In the genomic region with DNA sequence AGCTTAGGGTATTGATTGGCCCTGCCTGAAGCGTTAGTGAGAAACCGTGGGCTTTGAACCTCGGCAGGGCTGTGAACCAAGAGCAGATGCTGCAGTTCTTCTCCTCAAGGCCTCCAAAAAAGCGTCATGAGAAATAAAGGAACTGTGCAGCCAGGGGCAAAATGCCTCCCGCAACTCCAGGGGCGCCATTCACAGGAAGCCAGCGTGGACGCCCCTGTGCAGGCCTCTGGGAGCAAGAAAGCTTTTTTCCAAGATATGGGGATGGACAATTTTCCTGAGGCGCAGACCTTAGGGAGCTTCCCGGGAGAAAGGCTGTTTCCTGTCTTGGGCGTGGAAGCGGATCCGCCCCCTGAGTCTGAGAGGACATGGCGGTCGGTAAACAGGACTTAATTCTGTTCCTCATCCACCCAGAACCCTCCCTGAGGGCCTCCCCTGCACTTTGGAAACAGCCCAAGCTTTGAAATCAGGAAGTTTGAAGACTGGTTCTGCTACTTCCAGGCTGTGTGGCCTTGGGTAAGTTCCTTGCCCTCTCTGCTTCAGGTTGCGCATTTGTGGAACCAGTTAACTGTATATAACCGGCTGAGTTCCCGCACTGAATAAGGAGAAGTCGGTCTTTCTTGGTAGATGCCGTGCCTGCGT, we compare ENCODE assay signal across 17 cellular contexts. TPM values are rescaled to one million over a fixed set of nuclear protein-coding genes. Genes with fewer than 3 reads are reported as not detected.
DNase-seq lines count a peak whose midpoint lies in the region; ATAC-seq, FAIRE-seq and TF ChIP-seq lines count a peak whose summit lies in the region.
"Had no signal": no experiment of that assay in that cellular context is flagged by ENCODE, and none has a peak within 500 bp of the region (broad histone marks: within the 10 kb centered on the region; RNA-seq: fewer than 3 reads in every experiment).

No MANE protein-coding gene starts in this region.

- H3K9ac ChIP-seq in endothelial cell of umbilical vein (replicated peaks; ENCODE audit: extremely low read depth, insufficient read depth, low read length) = peak overlapping the region; percentile 22

- dilution Hi-C loops in endothelial cell of umbilical vein (cut with MboI; ENCODE audit: extremely low pct_ligation_motif_present, low sequenced_read_pairs) = no loop called here

- H3K27me3 Mint-ChIP-seq in osteocyte (ENCODE audit: unreplicated experiment) (no peaks in the 10 kb centered on the region), natural killer cell (ENCODE audit: low read depth in 2 of 2) (peaks cover 0 to 5% of the 10 kb centered on the region in 2 donors)

- H3K4me1 Mint-ChIP-seq in osteocyte (ENCODE audit: unreplicated experiment) (peaks cover 45% of the 10 kb centered on the region), natural killer cell (peaks cover 0 to 5% of the 10 kb centered on the region in 2 donors)

- H3K4me2 ChIP-seq in endothelial cell of umbilical vein (ENCODE audit: insufficient read depth, low read length) = no peak overlapping the region

- no peak for TF ChIP-seq CTCF in A673 (conservative IDR thresholded peaks at IDR 0.05; ENCODE audit: low read depth, low read length)
- no peak for TF ChIP-seq CTCF in endothelial cell of umbilical vein (IDR thresholded peaks at IDR 0.05; ENCODE audit: extremely low read depth in 1 of 2, insufficient read depth in 1 of 2, low read depth in 1 of 2, low read length in 2 of 2)
- TF ChIP-seq CTCF in osteocyte (IDR thresholded peaks at IDR 0.05) = no peak
- no peak for TF ChIP-seq CTCF in natural killer cell (IDR thresholded peaks at IDR 0.05)

- TF ChIP-seq POLR2A in endothelial cell of umbilical vein (IDR thresholded peaks at IDR 0.05; ENCODE audit: low read depth, low read length) (no peak), GM12891 (IDR thresholded peaks at IDR 0.05; ENCODE audit: low read depth, low read length) (no peak)

- no peak for ATAC-seq in natural killer cell
- ATAC-seq: activated T-cell treated with anti-CD3 and anti-CD28 coated beads, Interleukin-2, amount 50 U/mL, for 4 hours had no signal

- peak overlapping the region; percentile 63 for H3K27ac ChIP-seq in A673 (ENCODE audit: low read depth, low read length, poor library complexity, severe bottlenecking)
- peak overlapping the region; percentile 93 for H3K27ac ChIP-seq in endothelial cell of umbilical vein (ENCODE audit: insufficient read depth, low read depth, low read length)
- H3K27ac ChIP-seq: neutrophil had no signal

- CTCF ChIA-PET in A673 (lab: Charles Lee) (interaction anchor here (0.5 kb wide), 1 partner anchor 14 kb away, joined by 4 read pairs; no protein-coding TSS in a partner anchor), endothelial cell of umbilical vein (lab: Charles Lee) (no interaction called here)

- DNase-seq in A673 (ENCODE audit: low spot score) (no peak), LoVo (ENCODE audit: low spot score) (peak; percentile 80), endothelial cell of umbilical vein (ENCODE audit: low read depth, low spot score) (no peak), osteocyte (ENCODE audit: extremely low spot score, unreplicated experiment) (no peak), germinal center (ENCODE audit: low spot score) (no peak), GF-D8 (lab: John Stamatoyannopoulos, UW) (no peak), natural killer cell (no peak), GM12891 (ENCODE audit: insufficient read length, low spot score) (no peak)
- DNase-seq: activated CD4-positive, alpha-beta T cell treated with anti-CD3 and anti-CD28 coated beads for 4 hours; activated T-cell treated with anti-CD3 and anti-CD28 coated beads, Interleukin-2, amount 50 U/mL, for 4 hours; DMS79 treated with DMSO at 0.1 percent for 48 hours; effector memory CD4-positive, alpha-beta T cell; Kasumi-1; NCI-H2081; T-helper 1 cell had no signal

- H3K36me3 Mint-ChIP-seq in osteocyte (ENCODE audit: unreplicated experiment) (no peaks in the 10 kb centered on the region), natural killer cell (no peaks in the 10 kb centered on the region)

- no peak for FAIRE-seq in endothelial cell of umbilical vein (lab: Jason Lieb, UNC)
- no peak for FAIRE-seq in GM12891 (lab: Jason Lieb, UNC)
- FAIRE-seq: GM19239 had no signal

- no peaks in the 10 kb centered on the region for H3K79me2 ChIP-seq in endothelial cell of umbilical vein (ENCODE audit: control insufficient read depth, insufficient read depth, low read length)

- H2AFZ ChIP-seq in endothelial cell of umbilical vein (ENCODE audit: low read depth, low read length) = no peak overlapping the region

- no peak overlapping the region for H3K4me3 ChIP-seq in A673 (ENCODE audit: low read depth, low read length, poor library complexity, severe bottlenecking)
- no peak overlapping the region for H3K4me3 ChIP-seq in endothelial cell of umbilical vein (replicated peaks in 1 of 3; ENCODE audit: insufficient read depth in 1 of 3, low read depth in 1 of 3, low read length in 3 of 3)

- H3K9me3 ChIP-seq in A673 (ENCODE audit: low read depth, low read length, poor library complexity, severe bottlenecking) (no peaks in the 10 kb centered on the region), endothelial cell of umbilical vein (replicated peaks; ENCODE audit: control insufficient read depth, insufficient read depth, low read length) (no peaks in the 10 kb centered on the region)
- H3K9me3 ChIP-seq: neutrophil had no signal

- H4K20me1 ChIP-seq in endothelial cell of umbilical vein (replicated peaks; ENCODE audit: control insufficient read depth, extremely low read depth, insufficient read depth, low read length) = no peaks in the 10 kb centered on the region

- BruUV-seq in A673 (replicated peaks; lab: Mats Ljungman, UMichigan) (no TSS peak), endothelial cell of umbilical vein (replicated peaks; lab: Mats Ljungman, UMichigan) (no TSS peak)

- H3K4me3 Mint-ChIP-seq in osteocyte (ENCODE audit: unreplicated experiment) = no peak overlapping the region
- H3K4me3 Mint-ChIP-seq in natural killer cell = no peak overlapping the region
- H3K4me3 Mint-ChIP-seq: activated T-cell treated with anti-CD3 and anti-CD28 coated beads, Interleukin-2, amount 50 U/mL, for 4 hours had no signal

- H3K27ac Mint-ChIP-seq in osteocyte (ENCODE audit: unreplicated experiment) = peak overlapping the region; percentile 95
- H3K27ac Mint-ChIP-seq in natural killer cell = no peak overlapping the region

- no peaks in the 10 kb centered on the region for H3K9me1 ChIP-seq in endothelial cell of umbilical vein (replicated peaks; ENCODE audit: control insufficient read depth, extremely low read depth, insufficient read depth, low read length)

- POLR2A ChIA-PET in A673 (lab: Charles Lee; ENCODE audit: low non-redundant PET) = no interaction called here
- POLR2A ChIA-PET in endothelial cell of umbilical vein (lab: Charles Lee) = no interaction called here

- intact Hi-C loops in A673 (cut with micrococcal nuclease; ENCODE audit: unreplicated experiment) (no loop called here), endothelial cell of umbilical vein (cut with micrococcal nuclease) (loop anchor here (1.0 kb wide), 1 partner anchor 10 kb away; no protein-coding TSS in a partner anchor), natural killer cell (cut with micrococcal nuclease) (no loop called here)

- peaks cover 32% of the 10 kb centered on the region for H3K4me1 ChIP-seq in A673 (ENCODE audit: insufficient read depth, low read length, poor library complexity, severe bottlenecking)
- H3K4me1 ChIP-seq in endothelial cell of umbilical vein (ENCODE audit: control insufficient read depth, extremely low read depth, insufficient read depth, low read length) = peaks cover 27% of the 10 kb centered on the region

- no peaks in the 10 kb centered on the region for H3K27me3 ChIP-seq in A673 (replicated peaks; ENCODE audit: insufficient read depth, low read depth, low read length, poor library complexity)
- no peaks in the 10 kb centered on the region for H3K27me3 ChIP-seq in endothelial cell of umbilical vein (ENCODE audit: control insufficient read depth in 2 of 2, insufficient read depth in 2 of 2, low read length in 2 of 2)

- H3K36me3 ChIP-seq in A673 (ENCODE audit: insufficient read depth, low read length, poor library complexity, severe bottlenecking) (no peaks in the 10 kb centered on the region), endothelial cell of umbilical vein (ENCODE audit: control insufficient read depth in 2 of 2, extremely low read depth in 1 of 2, insufficient read depth in 2 of 2, low read length in 2 of 2) (no peaks in the 10 kb centered on the region)
- H3K36me3 ChIP-seq: neutrophil had no signal

- no peaks in the 10 kb centered on the region for H3K9me3 Mint-ChIP-seq in osteocyte (ENCODE audit: unreplicated experiment)
- H3K9me3 Mint-ChIP-seq in natural killer cell = no peaks in the 10 kb centered on the region
- H3K9me3 Mint-ChIP-seq: activated T-cell treated with anti-CD3 and anti-CD28 coated beads, Interleukin-2, amount 50 U/mL, for 4 hours had no signal

TF ChIP-seq in endothelial cell of umbilical vein, 7 proteins besides CTCF, POLR2A, EP300 and RAD21 (continues in another document):
- TF ChIP-seq POLR2AphosphoS5 (IDR thresholded peaks at IDR 0.05; ENCODE audit: insufficient read depth, low read depth, low read length) = no peak
- no peak for TF ChIP-seq EZH2 (IDR thresholded peaks at IDR 0.05; ENCODE audit: borderline replicate concordance, low read depth, low read length, severe bottlenecking)
- TF ChIP-seq JUN (IDR thresholded peaks at IDR 0.05; ENCODE audit: borderline replicate concordance, insufficient read depth, insufficient read length, low read depth) = no peak
- no peak for TF ChIP-seq MYC (IDR thresholded peaks at IDR 0.05; ENCODE audit: low read depth, low read length)

TF ChIP-seq in GM12891, 5 proteins besides CTCF, POLR2A, EP300 and RAD21:
- no peak for TF ChIP-seq POU2F2 (IDR thresholded peaks at IDR 0.05; ENCODE audit: low read depth, low read length)
- no peak for TF ChIP-seq PAX5 (IDR thresholded peaks at IDR 0.05; ENCODE audit: insufficient read depth, low read length, severe bottlenecking)
- no peak for TF ChIP-seq TAF1 (IDR thresholded peaks at IDR 0.05; ENCODE audit: low read depth, low read length)
- TF ChIP-seq POLR2AphosphoS5 (IDR thresholded peaks at IDR 0.05; ENCODE audit: low read depth, low read length) = no peak
- TF ChIP-seq SPI1 (IDR thresholded peaks at IDR 0.05; ENCODE audit: low read depth, low read length) = no peak
TF ChIP-seq in GM12891: peak in this region for 0.

RNA-seq across cellular contexts. Expression of a gene that starts 29.6 kb away (rescaled TPM):
- 7.1 and 7.2 TPM in 2 replicates for total RNA-seq in A673 (2021)
- 55.0 and 71.1 TPM in 2 replicates for total RNA-seq in endothelial cell of umbilical vein
- 28.7 and 40.2 TPM in 2 replicates for polyA plus RNA-seq in endothelial cell of umbilical vein
- 46.8 and 51.2 TPM in 2 replicates for polyA plus RNA-seq in endothelial cell of umbilical vein (2011; cell fraction: cytosol; rRNA removed)
- 66.8 and 77.1 TPM in 2 replicates for polyA plus RNA-seq in endothelial cell of umbilical vein (2011; cell fraction: nucleus; rRNA removed)
- polyA plus RNA-seq in endothelial cell of umbilical vein (2012) = 66.6 TPM in 2 replicates
- 73.3 and 73.9 TPM in 2 replicates for polyA minus RNA-seq in endothelial cell of umbilical vein
- 7.8 TPM for polyA minus RNA-seq in endothelial cell of umbilical vein (2011; cell fraction: cytosol; rRNA and poly(A)+ RNA removed)
- polyA minus RNA-seq in endothelial cell of umbilical vein (2011; cell fraction: nucleus; rRNA and poly(A)+ RNA removed) = 87.4 and 92.3 TPM in 2 replicates
- 50.9 and 51.2 TPM in 2 replicates for total RNA-seq in osteocyte
- 1 to 10 TPM; 1.3 to 2.2 (median 1.8) TPM for total RNA-seq in natural killer cell
- 16.8 TPM for polyA plus RNA-seq in GM12891 (2012; ENCODE audit: low read depth, missing spikeins)
